ENCODE assay signal across 28 cellular contexts in genomic region chr16:69160192-69160591, GRCh38. TPM values are rescaled to one million over a fixed set of nuclear protein-coding genes. Genes with fewer than 3 reads are reported as not detected.
"Had no signal": no experiment of that assay in that cellular context is flagged by ENCODE, and none has a peak within 500 bp of the region (broad histone marks: within the 10 kb centered on the region; RNA-seq: fewer than 3 reads in every experiment).

No MANE protein-coding gene starts in this region.

- H3K4me3 Mint-ChIP-seq: activated B cell treated with CpG ODN at 0.5 μM for 24 hours; activated CD4-positive, alpha-beta memory T cell treated with anti-CD3 and anti-CD28 coated beads, Interleukin-2, amount 10 ng/mL, durations not matched to agents 7 days and 5 days; activated CD4-positive, alpha-beta T cell treated with anti-CD3 and anti-CD28 coated beads, Interleukin-2, amount 10 ng/mL, durations not matched to agents 24 days and 14 days; activated naive CD4-positive, alpha-beta T cell treated with anti-CD3 and anti-CD28 coated beads for 36 hours; activated naive CD4-positive, alpha-beta T cell treated with anti-CD3 and anti-CD28 coated beads, Interleukin-2, amount 50 U/mL, for 24 hours; activated T-cell treated with anti-CD3 and anti-CD28 coated beads, Interleukin-2, amount 50 U/mL, for 4 hours; brain; central memory CD8-positive, alpha-beta T cell; dendritic cell treated with granulocyte-macrophage colony-stimulating factor and Interleukin-4, amounts not matched to agents 40 ng/mL and 50 ng/mL, for 4 days; endodermal cell; T-helper 17 cell; T-helper 2 cell treated with Interferon-gamma antibody and Interleukin-4, amounts not matched to agents 5 μg/mL and 100 μg/mL, for 36 hours had no signal

- H3K27me3 Mint-ChIP-seq: activated B cell treated with CpG ODN at 0.5 μM for 24 hours; activated CD4-positive, alpha-beta memory T cell treated with anti-CD3 and anti-CD28 coated beads, Interleukin-2, amount 10 ng/mL, durations not matched to agents 7 days and 5 days; activated CD4-positive, alpha-beta T cell treated with anti-CD3 and anti-CD28 coated beads, Interleukin-2, amount 10 ng/mL, durations not matched to agents 24 days and 14 days; activated naive CD4-positive, alpha-beta T cell treated with anti-CD3 and anti-CD28 coated beads, Interleukin-2, amount 50 U/mL, for 24 hours; brain; central memory CD8-positive, alpha-beta T cell; dendritic cell treated with granulocyte-macrophage colony-stimulating factor and Interleukin-4, amounts not matched to agents 40 ng/mL and 50 ng/mL, for 4 days; T-helper 17 cell had no signal

- H3K27ac ChIP-seq: adrenal gland, ascending aorta, breast epithelium, cardiac muscle cell, coronary artery, WERI-Rb-1 had no signal

- H3K4me1 Mint-ChIP-seq: activated B cell treated with CpG ODN at 0.5 μM for 24 hours; brain; central memory CD8-positive, alpha-beta T cell; endodermal cell; T-helper 17 cell had no signal

- ATAC-seq: activated CD4-positive, CD25-positive, alpha-beta regulatory T cell treated with anti-CD3 and anti-CD28 coated beads, Interleukin-2, amount 50 U/mL, for 24 hours; activated T-cell treated with anti-CD3 and anti-CD28 coated beads, Interleukin-2, amount 50 U/mL, for 4 hours; esophagus mucosa; T-helper 17 cell had no signal

- H3K27ac Mint-ChIP-seq: activated B cell treated with CpG ODN at 0.5 μM for 24 hours; activated CD4-positive, alpha-beta memory T cell treated with anti-CD3 and anti-CD28 coated beads, Interleukin-2, amount 10 ng/mL, durations not matched to agents 7 days and 5 days; activated CD4-positive, alpha-beta T cell treated with anti-CD3 and anti-CD28 coated beads, Interleukin-2, amount 10 ng/mL, durations not matched to agents 24 days and 14 days; activated naive CD4-positive, alpha-beta T cell treated with anti-CD3 and anti-CD28 coated beads for 36 hours; activated naive CD4-positive, alpha-beta T cell treated with anti-CD3 and anti-CD28 coated beads, Interleukin-2, amount 50 U/mL, for 24 hours; activated T-helper 2 cell treated with anti-CD3 and anti-CD28 coated beads, Interferon-gamma antibody, Interleukin-2, Interleukin-4, amounts not matched to agents 10 μg/mL and 5 μg/mL and 100 μg/mL, durations not matched to agents 14 hours and 24 hours and 36 hours; brain; dendritic cell treated with granulocyte-macrophage colony-stimulating factor and Interleukin-4, amounts not matched to agents 40 ng/mL and 50 ng/mL, for 4 days; endodermal cell; T-helper 17 cell; T-helper 2 cell treated with Interferon-gamma antibody and Interleukin-4, amounts not matched to agents 5 μg/mL and 100 μg/mL, for 36 hours had no signal

- H3K9me3 Mint-ChIP-seq: activated B cell treated with CpG ODN at 0.5 μM for 24 hours; activated CD4-positive, alpha-beta memory T cell treated with anti-CD3 and anti-CD28 coated beads, Interleukin-2, amount 10 ng/mL, durations not matched to agents 7 days and 5 days; activated CD4-positive, alpha-beta T cell treated with anti-CD3 and anti-CD28 coated beads, Interleukin-2, amount 10 ng/mL, durations not matched to agents 24 days and 14 days; activated naive CD4-positive, alpha-beta T cell treated with anti-CD3 and anti-CD28 coated beads for 36 hours; activated naive CD4-positive, alpha-beta T cell treated with anti-CD3 and anti-CD28 coated beads, Interleukin-2, amount 50 U/mL, for 24 hours; activated T-cell treated with anti-CD3 and anti-CD28 coated beads, Interleukin-2, amount 50 U/mL, for 4 hours; activated T-helper 2 cell treated with anti-CD3 and anti-CD28 coated beads, Interferon-gamma antibody, Interleukin-2, Interleukin-4, amounts not matched to agents 10 μg/mL and 5 μg/mL and 100 μg/mL, durations not matched to agents 14 hours and 24 hours and 36 hours; brain; central memory CD8-positive, alpha-beta T cell; dendritic cell treated with granulocyte-macrophage colony-stimulating factor and Interleukin-4, amounts not matched to agents 40 ng/mL and 50 ng/mL, for 4 days; endodermal cell; T-helper 2 cell treated with Interferon-gamma antibody and Interleukin-4, amounts not matched to agents 5 μg/mL and 100 μg/mL, for 36 hours had no signal

- DNase-seq: activated B cell treated with CpG ODN at 0.5 μM for 24 hours; activated CD4-positive, alpha-beta memory T cell treated with anti-CD3 and anti-CD28 coated beads, Interleukin-2, amount 10 ng/mL, durations not matched to agents 7 days and 5 days; activated CD4-positive, alpha-beta T cell treated with anti-CD3 and anti-CD28 coated beads, Interleukin-2, amount 10 ng/mL, durations not matched to agents 24 days and 14 days; activated CD4-positive, alpha-beta T cell treated with anti-CD3 and anti-CD28 coated beads, Interleukin-2, amount 50 U/mL, for 4 hours; activated effector memory CD4-positive, alpha-beta T cell treated with anti-CD3 and anti-CD28 coated beads, Interleukin-2, amount 50 U/mL, for 16 hours; activated naive CD4-positive, alpha-beta T cell treated with anti-CD3 and anti-CD28 coated beads for 36 hours; activated T-cell treated with anti-CD3 and anti-CD28 coated beads, Interleukin-2, amount 50 U/mL, for 4 hours; amygdala; effector memory CD4-positive, alpha-beta T cell; endodermal cell; foreskin fibroblast; T-helper 1 cell; T-helper 17 cell; T1000; WERI-Rb-1 had no signal

RNA-seq across cellular contexts. Expression of gene HAS3, which starts 54.7 kb away (rescaled TPM):
- total RNA-seq: ascending aorta had no signal
